Comparison of ENCODE assay signal across 1 cellular context in genomic region chr6:43369174-43370002, GRCh38.
TF ChIP-seq lines count a peak whose summit lies in the region.

Gene ZNF318 (minus strand): TSS chr6:43369647. CDS start chr6:43369365, 282 bp downstream.

TF ChIP-seq in HepG2, 621 proteins besides CTCF, POLR2A, EP300 and RAD21 (continued from another document and continues in another):
- TF ChIP-seq HBP1 (CRISPR knock-in tag; IDR thresholded peaks at IDR 0.05; ENCODE audit: low read depth), result peak; percentile 45; the same call in 1 of the 2 replicates
- TF ChIP-seq ZFP36L2 (CRISPR knock-in tag; IDR thresholded peaks at IDR 0.05), result no peak
- peak; percentile 20; the same call in 1 of the 2 replicates for TF ChIP-seq ZNF556 (CRISPR knock-in tag; IDR thresholded peaks at IDR 0.05; ENCODE audit: borderline replicate concordance)
- peak; percentile 32; the same call in 1 of the 2 replicates for TF ChIP-seq ZNF431 (CRISPR knock-in tag; IDR thresholded peaks at IDR 0.05; ENCODE audit: borderline replicate concordance, low read depth)
- TF ChIP-seq SMAD1 (CRISPR knock-in tag; IDR thresholded peaks at IDR 0.05; ENCODE audit: borderline replicate concordance, low read depth), result 0 out of 2 replicates have a peak, but pooled peaks have one; percentile 40
- no peak for TF ChIP-seq RORA (CRISPR knock-in tag; IDR thresholded peaks at IDR 0.05)
- TF ChIP-seq BATF2 (CRISPR knock-in tag; IDR thresholded peaks at IDR 0.05), result no peak
- TF ChIP-seq MXI1 (IDR thresholded peaks at IDR 0.05; ENCODE audit: borderline replicate concordance, low read depth, low read length), result peak; percentile 67; the same call in 1 of the 3 replicates
- no peak for TF ChIP-seq ZBTB37 (CRISPR knock-in tag; IDR thresholded peaks at IDR 0.05)
- TF ChIP-seq PCBP2 (optimal IDR thresholded peaks at IDR 0.05; ENCODE audit: low read depth, low read length, poor library complexity, severe bottlenecking), result no peak
- peak; percentile 98 for TF ChIP-seq ZNF740 (CRISPR knock-in tag; IDR thresholded peaks at IDR 0.05)
- no peak for TF ChIP-seq KLF12 (CRISPR knock-in tag; IDR thresholded peaks at IDR 0.05; ENCODE audit: borderline replicate concordance)
- TF ChIP-seq MLX (CRISPR knock-in tag; IDR thresholded peaks at IDR 0.05), result peak; percentile 52; the same call in 1 of the 2 replicates
- 0 out of 2 replicates have a peak, but pooled peaks have one; percentile 3 for TF ChIP-seq ZNF776 (CRISPR knock-in tag; IDR thresholded peaks at IDR 0.05)
- peak; percentile 74 for TF ChIP-seq HDAC1 (CRISPR knock-in tag; IDR thresholded peaks at IDR 0.05)
- no peak; the same call in 1 of the 2 replicates for TF ChIP-seq ETV6 (CRISPR knock-in tag; conservative IDR thresholded peaks at IDR 0.05)
- TF ChIP-seq ZBTB14 (CRISPR knock-in tag; IDR thresholded peaks at IDR 0.05), result peak; percentile 95
- TF ChIP-seq EZH2 (conservative IDR thresholded peaks at IDR 0.05; ENCODE audit: low read depth, low read length), result no peak
- TF ChIP-seq SOX13 (IDR thresholded peaks at IDR 0.05), result no peak
- TF ChIP-seq SOX13 (CRISPR knock-in tag; conservative IDR thresholded peaks at IDR 0.05 in 1 of 2, IDR thresholded peaks at IDR 0.05 in 1 of 2), result peak; percentile 43 to 56; a peak in 2 of 4 replicates
- peak; percentile 100 for TF ChIP-seq ZXDC (CRISPR knock-in tag; IDR thresholded peaks at IDR 0.05)
- no peak for TF ChIP-seq NCOA1 (CRISPR knock-in tag; IDR thresholded peaks at IDR 0.05)
- TF ChIP-seq ZHX1 (CRISPR knock-in tag; IDR thresholded peaks at IDR 0.05; ENCODE audit: low read depth), result peak; percentile 70; the same call in 1 of the 2 replicates
- no peak for TF ChIP-seq HCFC1 (IDR thresholded peaks at IDR 0.05; ENCODE audit: low read depth, low read length)
- TF ChIP-seq ZNF607 (CRISPR knock-in tag; IDR thresholded peaks at IDR 0.05; ENCODE audit: borderline replicate concordance), result peak; percentile 66; the same call in 1 of the 2 replicates
- TF ChIP-seq MYPOP (CRISPR knock-in tag; IDR thresholded peaks at IDR 0.05), result peak; percentile 31; the same call in 1 of the 2 replicates
- no peak for TF ChIP-seq LCORL (IDR thresholded peaks at IDR 0.05)
- TF ChIP-seq LCORL (CRISPR knock-in tag; IDR thresholded peaks at IDR 0.05), result 0 out of 2 replicates have a peak, but pooled peaks have one; percentile 52
- TF ChIP-seq ZNF709 (CRISPR knock-in tag; IDR thresholded peaks at IDR 0.05), result peak; percentile 58; the same call in 1 of the 2 replicates
- no peak for TF ChIP-seq ZNF296 (CRISPR knock-in tag; conservative IDR thresholded peaks at IDR 0.05)
- peak; percentile 43 for TF ChIP-seq ZNF547 (CRISPR knock-in tag; IDR thresholded peaks at IDR 0.05)
- TF ChIP-seq AHDC1 (CRISPR knock-in tag; IDR thresholded peaks at IDR 0.05; ENCODE audit: borderline replicate concordance), result peak; percentile 57; the same call in 1 of the 2 replicates
- peak; percentile 66 for TF ChIP-seq ZFX (CRISPR knock-in tag; IDR thresholded peaks at IDR 0.05; ENCODE audit: low read depth)
- peak; percentile 93 for TF ChIP-seq USF2 (IDR thresholded peaks at IDR 0.05; ENCODE audit: low read depth, low read length)
- TF ChIP-seq USF2 (CRISPR knock-in tag; IDR thresholded peaks at IDR 0.05; ENCODE audit: borderline replicate concordance), result peak; percentile 98; the same call in 1 of the 2 replicates
- TF ChIP-seq SNAI1 (CRISPR knock-in tag; IDR thresholded peaks at IDR 0.05; ENCODE audit: borderline replicate concordance), result 0 out of 2 replicates have a peak, but pooled peaks have one; percentile 65
- TF ChIP-seq BHLHE40 (IDR thresholded peaks at IDR 0.05; ENCODE audit: low read length), result peak; percentile 84
- no peak for TF ChIP-seq ZFP36 (IDR thresholded peaks at IDR 0.05; ENCODE audit: borderline replicate concordance, low read depth, low read length, partially characterized antibody)
